8 cellular contexts compared by ENCODE assay signal in genomic region chr2:134450114-134450513, GRCh38.
"Had no signal": no experiment of that assay in that cellular context is flagged by ENCODE, and none has a peak within 500 bp of the region (broad histone marks: within the 10 kb centered on the region; RNA-seq: fewer than 3 reads in every experiment).

No MANE protein-coding gene starts in this region.

- H3K27ac Mint-ChIP-seq: activated CD4-positive, alpha-beta T cell treated with anti-CD3 and anti-CD28 coated beads, Interleukin-2, amount 10 ng/mL, durations not matched to agents 24 days and 14 days; activated naive CD4-positive, alpha-beta T cell treated with anti-CD3 and anti-CD28 coated beads, Interleukin-2, amount 50 U/mL, for 72 hours; T-cell had no signal

- H3K4me3 Mint-ChIP-seq: activated CD4-positive, alpha-beta T cell treated with anti-CD3 and anti-CD28 coated beads, Interleukin-2, amount 10 ng/mL, durations not matched to agents 24 days and 14 days; T-cell had no signal

- H3K27me3 ChIP-seq: colonic mucosa, spleen, tibial artery had no signal

- H3K9me3 Mint-ChIP-seq: activated CD4-positive, alpha-beta T cell treated with anti-CD3 and anti-CD28 coated beads, Interleukin-2, amount 10 ng/mL, durations not matched to agents 24 days and 14 days; activated naive CD4-positive, alpha-beta T cell treated with anti-CD3 and anti-CD28 coated beads, Interleukin-2, amount 50 U/mL, for 72 hours; T-cell had no signal

- H3K4me1 Mint-ChIP-seq: activated CD4-positive, alpha-beta T cell treated with anti-CD3 and anti-CD28 coated beads, Interleukin-2, amount 10 ng/mL, durations not matched to agents 24 days and 14 days had no signal

- H3K4me1 ChIP-seq: colonic mucosa, psoas muscle, tibial artery had no signal

- H3K27me3 Mint-ChIP-seq: activated CD4-positive, alpha-beta T cell treated with anti-CD3 and anti-CD28 coated beads, Interleukin-2, amount 10 ng/mL, durations not matched to agents 24 days and 14 days; T-cell had no signal

- H3K36me3 Mint-ChIP-seq: activated naive CD4-positive, alpha-beta T cell treated with anti-CD3 and anti-CD28 coated beads, Interleukin-2, amount 50 U/mL, for 72 hours had no signal

- H3K9me3 ChIP-seq: colonic mucosa, psoas muscle, spleen, tibial artery had no signal

- H3K36me3 ChIP-seq: colonic mucosa had no signal

- H3K4me3 ChIP-seq: colonic mucosa, lung, psoas muscle, spleen, tibial artery had no signal

- H3K27ac ChIP-seq: colonic mucosa, psoas muscle, spleen, tibial artery had no signal
